17 cellular contexts compared by ENCODE assay signal in genomic region chr12:96994900-96995299, GRCh38.
DNase-seq lines count a peak whose midpoint lies in the region; ATAC-seq, FAIRE-seq and TF ChIP-seq lines count a peak whose summit lies in the region.
"Had no signal": no experiment of that assay in that cellular context is flagged by ENCODE, and none has a peak within 500 bp of the region (broad histone marks: within the 10 kb centered on the region; RNA-seq: fewer than 3 reads in every experiment).

No MANE protein-coding gene starts in this region.

- peaks cover 2% of the 10 kb centered on the region for H3K9me3 Mint-ChIP-seq in neural crest cell
- H3K9me3 Mint-ChIP-seq: CD4-positive, alpha-beta memory T cell had no signal

- H3K79me2 ChIP-seq in OCI-LY3 (ENCODE audit: low read length) (no peaks in the 10 kb centered on the region), PC-9 (ENCODE audit: low read depth) (no peaks in the 10 kb centered on the region)

- H3K27me3 Mint-ChIP-seq in neural crest cell (ENCODE audit: low read depth) = no peaks in the 10 kb centered on the region

- H2AFZ ChIP-seq in OCI-LY3 (ENCODE audit: low read depth, low read length) = no peak overlapping the region
- no peak overlapping the region for H2AFZ ChIP-seq in PC-9

- intact Hi-C loops in PC-9 (cut with micrococcal nuclease; ENCODE audit: unreplicated experiment) = no loop called here

- H3K27ac ChIP-seq in BLaER1 treated with 17β-estradiol and CSF1 and Interleukin-3, amounts not matched to agents 10 nM and 100 nM = no peak overlapping the region
- H3K27ac ChIP-seq in OCI-LY3 (ENCODE audit: low read length) = no peak overlapping the region
- no peak overlapping the region for H3K27ac ChIP-seq in PC-9
- H3K27ac ChIP-seq in upper lobe of left lung = no peak overlapping the region
- H3K27ac ChIP-seq: KMS-11 had no signal

- BruUV-seq in PC-9 (replicated peaks; lab: Mats Ljungman, UMichigan) = no TSS peak

- TF ChIP-seq POLR2A in upper lobe of left lung (IDR thresholded peaks at IDR 0.05) = no peak

- TF ChIP-seq CTCF in OCI-LY3 (IDR thresholded peaks at IDR 0.05; ENCODE audit: low read depth, low read length) (no peak), neural crest cell (conservative IDR thresholded peaks at IDR 0.05) (no peak), PC-9 (conservative IDR thresholded peaks at IDR 0.05) (no peak), upper lobe of left lung (IDR thresholded peaks at IDR 0.05) (no peak)

- no peak for DNase-seq in GM18507 (ENCODE audit: extremely low spot score, insufficient read length, low read depth)
- DNase-seq in neural crest cell (ENCODE audit: low read depth, low spot score) = no peak
- no peak for DNase-seq in PC-9
- no peak for DNase-seq in upper lobe of left lung
- no peak for DNase-seq in GM03348 (ENCODE audit: low spot score)
- DNase-seq: CD4-positive, alpha-beta memory T cell; MG63; NCI-H1105; NCI-H1694; NCI-H510A; SHP77 treated with DMSO at 0.1 percent for 48 hours had no signal

- peak overlapping the region; percentile 44 for H3K4me3 Mint-ChIP-seq in neural crest cell
- H3K4me3 Mint-ChIP-seq: B cell; CD4-positive, alpha-beta memory T cell had no signal

- no peak for TF ChIP-seq EP300 in upper lobe of left lung (IDR thresholded peaks at IDR 0.05)

- no peaks in the 10 kb centered on the region for H3F3A ChIP-seq in PC-9 (ENCODE audit: insufficient read depth, low read depth)

- FAIRE-seq in GM18507 (lab: Jason Lieb, UNC) = peak; percentile 33
- FAIRE-seq: H1 had no signal

- H3K4me1 ChIP-seq in BLaER1 treated with 17β-estradiol and CSF1 and Interleukin-3, amounts not matched to agents 10 nM and 100 nM = peaks cover 12 to 27% (median 18%) of the 10 kb centered on the region in 10 experiments
- no peaks in the 10 kb centered on the region for H3K4me1 ChIP-seq in OCI-LY3 (ENCODE audit: low read length)
- no peaks in the 10 kb centered on the region for H3K4me1 ChIP-seq in PC-9 (replicated peaks; ENCODE audit: insufficient read depth)
- H3K4me1 ChIP-seq in upper lobe of left lung = no peaks in the 10 kb centered on the region

- H3K4me3 ChIP-seq in BLaER1 treated with 17β-estradiol and CSF1 and Interleukin-3, amounts not matched to agents 10 nM and 100 nM = no peak overlapping the region
- H3K4me3 ChIP-seq in OCI-LY3 (ENCODE audit: low read length) = 0 out of 2 replicates have a peak overlapping the region, but pooled peaks have one; percentile 17
- no peak overlapping the region for H3K4me3 ChIP-seq in PC-9
- H3K4me3 ChIP-seq in upper lobe of left lung = no peak overlapping the region
- H3K4me3 ChIP-seq: MG63 had no signal

- no peaks in the 10 kb centered on the region for H4K20me1 ChIP-seq in BLaER1 treated with 17β-estradiol and CSF1 and Interleukin-3, amounts not matched to agents 10 nM and 100 nM
- H4K20me1 ChIP-seq in OCI-LY3 (ENCODE audit: insufficient read depth, low read length) = no peaks in the 10 kb centered on the region
- no peaks in the 10 kb centered on the region for H4K20me1 ChIP-seq in PC-9 (ENCODE audit: insufficient read depth)

- H3K4me1 Mint-ChIP-seq in neural crest cell = peaks cover 58% of the 10 kb centered on the region

- peak overlapping the region; percentile 39 to 72 (median 57) for H3K4me2 ChIP-seq in BLaER1 treated with 17β-estradiol and CSF1 and Interleukin-3, amounts not matched to agents 10 nM and 100 nM
- H3K4me2 ChIP-seq in OCI-LY3 (ENCODE audit: low read length) = peak overlapping the region; percentile 19
- H3K4me2 ChIP-seq in PC-9 = no peak overlapping the region
- H3K4me2 ChIP-seq: KMS-11 had no signal

- no peaks in the 10 kb centered on the region for H3K27me3 ChIP-seq in BLaER1 treated with 17β-estradiol and CSF1 and Interleukin-3, amounts not matched to agents 10 nM and 100 nM
- peaks cover 11% of the 10 kb centered on the region; the same call in 1 of the 2 replicates for H3K27me3 ChIP-seq in OCI-LY3 (ENCODE audit: low read depth, low read length)
- peaks cover 50% of the 10 kb centered on the region for H3K27me3 ChIP-seq in PC-9 (ENCODE audit: insufficient read depth, low read depth)
- H3K27me3 ChIP-seq in upper lobe of left lung = no peaks in the 10 kb centered on the region

- H3K9me3 ChIP-seq in BLaER1 treated with 17β-estradiol and CSF1 and Interleukin-3, amounts not matched to agents 10 nM and 100 nM (replicated peaks in 1 of 11) = no peaks in the 10 kb centered on the region
- no peaks in the 10 kb centered on the region for H3K9me3 ChIP-seq in OCI-LY3 (ENCODE audit: insufficient read depth, low read length)
- no peaks in the 10 kb centered on the region for H3K9me3 ChIP-seq in PC-9 (ENCODE audit: insufficient read depth, low read depth)
- no peaks in the 10 kb centered on the region for H3K9me3 ChIP-seq in upper lobe of left lung
- H3K9me3 ChIP-seq: MG63 had no signal

- no peak overlapping the region for H3K9ac ChIP-seq in BLaER1 treated with 17β-estradiol and CSF1 and Interleukin-3, amounts not matched to agents 10 nM and 100 nM
- no peak overlapping the region for H3K9ac ChIP-seq in OCI-LY3 (ENCODE audit: low read length)
- H3K9ac ChIP-seq: KMS-11 had no signal

- CTCF ChIA-PET in PC-9 (lab: Charles Lee) = no interaction called here

- POLR2A ChIA-PET in PC-9 (lab: Charles Lee; ENCODE audit: unreplicated experiment) = no interaction called here

- WGBS in upper lobe of left lung, 2 donors = 47 to 58% methylated on average over 5 of the region's 5 CpGs

- H3K36me3 ChIP-seq in BLaER1 treated with 17β-estradiol and CSF1 and Interleukin-3, amounts not matched to agents 10 nM and 100 nM = no peaks in the 10 kb centered on the region
- H3K36me3 ChIP-seq in OCI-LY3 (replicated peaks; ENCODE audit: low read depth, low read length) (no peaks in the 10 kb centered on the region), PC-9 (ENCODE audit: low read depth) (no peaks in the 10 kb centered on the region), upper lobe of left lung (no peaks in the 10 kb centered on the region)
- H3K36me3 ChIP-seq: MG63 had no signal

- no peaks in the 10 kb centered on the region for H3K9me2 ChIP-seq in PC-9 (ENCODE audit: insufficient read depth)

- peak overlapping the region; percentile 86 for H3K27ac Mint-ChIP-seq in neural crest cell (ENCODE audit: unreplicated experiment)
- H3K27ac Mint-ChIP-seq: B cell; CD4-positive, alpha-beta memory T cell had no signal

- no peak for ATAC-seq in upper lobe of left lung (ENCODE audit: low FRiP score in 2 of 2)
- ATAC-seq: SK-N-SH treated with all-trans-retinoic acid at 6 μM for 48 hours had no signal

- no peaks in the 10 kb centered on the region for H3K36me3 Mint-ChIP-seq in neural crest cell (ENCODE audit: low read depth)
- H3K36me3 Mint-ChIP-seq: CD4-positive, alpha-beta memory T cell had no signal
